ENCODE assay signal across 13 cellular contexts in genomic region chr17:78415821-78416301, GRCh38. TPM values are rescaled to one million over a fixed set of nuclear protein-coding genes. Genes with fewer than 3 reads are reported as not detected.
A peak's percentile ranks its signal among the peaks of the same experiment; 100 is the strongest.
DNase-seq lines count a peak whose midpoint lies in the region; ATAC-seq, FAIRE-seq and TF ChIP-seq lines count a peak whose summit lies in the region.
"Had no signal": no experiment of that assay in that cellular context is flagged by ENCODE, and none has a peak within 500 bp of the region (broad histone marks: within the 10 kb centered on the region; RNA-seq: fewer than 3 reads in every experiment).

No MANE protein-coding gene starts in this region.

- BruUV-seq in endothelial cell of umbilical vein (replicated peaks; lab: Mats Ljungman, UMichigan): no TSS peak

- no peak overlapping the region for H3K9ac ChIP-seq in endothelial cell of umbilical vein (replicated peaks; ENCODE audit: extremely low read depth, insufficient read depth, low read length)

- peaks cover 30% of the 10 kb centered on the region for H3K79me2 ChIP-seq in endothelial cell of umbilical vein (ENCODE audit: control insufficient read depth, insufficient read depth, low read length)

- no peaks in the 10 kb centered on the region for H3K27me3 ChIP-seq in CD4-positive, alpha-beta T cell (ENCODE audit: control insufficient read depth, insufficient read depth, low read length)
- H3K27me3 ChIP-seq in endothelial cell of umbilical vein (ENCODE audit: control insufficient read depth in 2 of 2, insufficient read depth in 2 of 2, low read length in 2 of 2) (no peaks in the 10 kb centered on the region), sigmoid colon (no peaks in the 10 kb centered on the region)

- H3K4me3 Mint-ChIP-seq in CD4-positive, alpha-beta T cell: no peak overlapping the region

- peak overlapping the region; percentile 12 for H3K4me2 ChIP-seq in endothelial cell of umbilical vein (ENCODE audit: insufficient read depth, low read length)

- CTCF ChIA-PET in CD4-positive, alpha-beta T cell (lab: Charles Lee): interaction anchor here (3.1 kb wide), 1 partner anchor 55 kb away, joined by 11 read pairs; no protein-coding TSS in a partner anchor
- CTCF ChIA-PET in RWPE1 (lab: Yijun Ruan, JAX) (no interaction called here), endothelial cell of umbilical vein (lab: Charles Lee) (interaction anchor here (1.2 to 5.2 kb wide), 8 partner anchors 8 to 165 kb away, joined by 3 to 65 read pairs (median 4); partner anchors contain the start of gene SOCS3)

- H3K9me3 Mint-ChIP-seq in CD4-positive, alpha-beta T cell: no peaks in the 10 kb centered on the region

- intact Hi-C loops in CD4-positive, alpha-beta T cell (cut with DNase I, micrococcal nuclease): loop anchor here in 1 of 2 experiments (2.0 to 5.0 kb wide), 2 partner anchors 34 to 165 kb away; no protein-coding TSS in a partner anchor
- intact Hi-C loops in endothelial cell of umbilical vein (cut with micrococcal nuclease) (no loop called here), sigmoid colon (cut with DNase I) (no loop called here)

- H3K27ac Mint-ChIP-seq in CD4-positive, alpha-beta T cell: peak overlapping the region; percentile 91

- H3K36me3 ChIP-seq in endothelial cell of umbilical vein (ENCODE audit: control insufficient read depth in 2 of 2, extremely low read depth in 1 of 2, insufficient read depth in 2 of 2, low read length in 2 of 2) (peaks cover 6 to 18% of the 10 kb centered on the region in 2 experiments), sigmoid colon (peaks cover 0 to 25% (median 14%) of the 10 kb centered on the region in 4 donors)

- H3K9me3 ChIP-seq in CD4-positive, alpha-beta T cell (ENCODE audit: control insufficient read depth, low read length): no peaks in the 10 kb centered on the region
- H3K9me3 ChIP-seq in endothelial cell of umbilical vein (replicated peaks; ENCODE audit: control insufficient read depth, insufficient read depth, low read length) (no peaks in the 10 kb centered on the region), sigmoid colon (no peaks in the 10 kb centered on the region)
- H3K9me3 ChIP-seq: HAP-1 had no signal

- no peaks in the 10 kb centered on the region for H4K20me1 ChIP-seq in endothelial cell of umbilical vein (replicated peaks; ENCODE audit: control insufficient read depth, extremely low read depth, insufficient read depth, low read length)

- H3K4me1 Mint-ChIP-seq in CD4-positive, alpha-beta T cell (ENCODE audit: low read depth): peaks cover 78% of the 10 kb centered on the region

- dilution Hi-C loops in endothelial cell of umbilical vein (cut with MboI; ENCODE audit: extremely low pct_ligation_motif_present, low sequenced_read_pairs): no loop called here

- no peaks in the 10 kb centered on the region for H3K27me3 Mint-ChIP-seq in CD4-positive, alpha-beta T cell

- no peak for ATAC-seq in CD4-positive, alpha-beta T cell (ENCODE audit: poor library complexity)
- ATAC-seq in HG03565 (IDR thresholded peaks at IDR 0.05; ENCODE audit: unreplicated experiment) (no peak), GM19035 (IDR thresholded peaks at IDR 0.05; ENCODE audit: unreplicated experiment) (no peak)

- no peaks in the 10 kb centered on the region for H3K9me1 ChIP-seq in endothelial cell of umbilical vein (replicated peaks; ENCODE audit: control insufficient read depth, extremely low read depth, insufficient read depth, low read length)

- TF ChIP-seq CTCF in CD4-positive, alpha-beta T cell (IDR thresholded peaks at IDR 0.05): no peak
- TF ChIP-seq CTCF in RWPE1 (conservative IDR thresholded peaks at IDR 0.05; ENCODE audit: low read depth) (no peak), endothelial cell of umbilical vein (IDR thresholded peaks at IDR 0.05; ENCODE audit: extremely low read depth in 1 of 2, insufficient read depth in 1 of 2, low read depth in 1 of 2, low read length in 2 of 2) (no peak), sigmoid colon (IDR thresholded peaks at IDR 0.05) (no peak)

- DNase-seq in CD4-positive, alpha-beta T cell: no peak
- DNase-seq in RWPE1 (ENCODE audit: low spot score) (no peak), endothelial cell of umbilical vein (ENCODE audit: low read depth, low spot score) (peak; percentile 57), sigmoid colon (no peak), NCI-H524 (lab: John Stamatoyannopoulos, UW) (no peak)
- DNase-seq in stimulated activated CD4-positive, alpha-beta T cell treated with anti-CD3 and anti-CD28 coated beads, Interleukin-2, amount 100 ng/mL, for 48 hours: no peak
- DNase-seq: activated T-cell treated with anti-CD3 and anti-CD28 coated beads, Interleukin-2, amount 50 U/mL, for 48 hours; NCI-H2029 treated with DMSO at 0.1 percent for 48 hours had no signal

- H2AFZ ChIP-seq in endothelial cell of umbilical vein (ENCODE audit: low read depth, low read length): no peak overlapping the region

- 71 to 80% methylated on average over 10 of the region's 10 CpGs for WGBS in sigmoid colon, 2 donors

- no peak overlapping the region for H3K4me3 ChIP-seq in endothelial cell of umbilical vein (replicated peaks in 1 of 3; ENCODE audit: insufficient read depth in 1 of 3, low read depth in 1 of 3, low read length in 3 of 3)
- no peak overlapping the region for H3K4me3 ChIP-seq in sigmoid colon
- H3K4me3 ChIP-seq: HAP-1, SK-N-MC had no signal

- no peak for TF ChIP-seq POLR2A in endothelial cell of umbilical vein (IDR thresholded peaks at IDR 0.05; ENCODE audit: low read depth, low read length)
- no peak for TF ChIP-seq POLR2A in sigmoid colon (IDR thresholded peaks at IDR 0.05)

- H3K36me3 Mint-ChIP-seq in CD4-positive, alpha-beta T cell (ENCODE audit: low read depth): peaks cover 60% of the 10 kb centered on the region

- no peak for TF ChIP-seq EP300 in sigmoid colon (IDR thresholded peaks at IDR 0.05)

- POLR2A ChIA-PET in CD4-positive, alpha-beta T cell (lab: Charles Lee): interaction anchor here (0.9 to 1.7 kb wide), 7 partner anchors 34 to 165 kb away, joined by 3 to 7 read pairs (median 4); partner anchors contain the start of genes PGS1 and SOCS3
- POLR2A ChIA-PET in RWPE1 (lab: Yijun Ruan, JAX; ENCODE audit: low non-redundant PET) (no interaction called here), endothelial cell of umbilical vein (lab: Charles Lee) (interaction anchor here (1.8 kb wide), 1 partner anchor 56 kb away, joined by 11 read pairs; the partner anchor contains the start of gene SOCS3)

- H3K27ac ChIP-seq in CD4-positive, alpha-beta T cell (ENCODE audit: low read depth, low read length): no peak overlapping the region
- peak overlapping the region; percentile 16 for H3K27ac ChIP-seq in RWPE1
- H3K27ac ChIP-seq in endothelial cell of umbilical vein (ENCODE audit: insufficient read depth, low read depth, low read length): peak overlapping the region; percentile 74
- peak overlapping the region; percentile 74 to 77 (median 75) for H3K27ac ChIP-seq in sigmoid colon
- H3K27ac ChIP-seq: epithelial cell of prostate had no signal

- peak; percentile 83 for FAIRE-seq in endothelial cell of umbilical vein (lab: Jason Lieb, UNC)

- H3K4me1 ChIP-seq in endothelial cell of umbilical vein (ENCODE audit: control insufficient read depth, extremely low read depth, insufficient read depth, low read length) (peaks cover 38% of the 10 kb centered on the region), sigmoid colon (peaks cover 0 to 33% (median 30%) of the 10 kb centered on the region in 4 donors)
- H3K4me1 ChIP-seq: HAP-1 had no signal

TF ChIP-seq in endothelial cell of umbilical vein, 7 proteins besides CTCF, POLR2A, EP300 and RAD21:
- TF ChIP-seq POLR2AphosphoS5 (IDR thresholded peaks at IDR 0.05; ENCODE audit: insufficient read depth, low read depth, low read length) (no peak), GATA2 (IDR thresholded peaks at IDR 0.05; ENCODE audit: insufficient read depth, insufficient read length, low read depth, low read length) (no peak), FOS (IDR thresholded peaks at IDR 0.05; ENCODE audit: borderline replicate concordance, insufficient read depth, low read length) (no peak)

RNA-seq across cellular contexts. Expression of gene PGS1, which starts 37.4 kb away (rescaled TPM):
- total RNA-seq in CD4-positive, alpha-beta T cell: 10 to 100 TPM; 40.9 to 45.3 TPM
- total RNA-seq in endothelial cell of umbilical vein (55.6 and 66.0 TPM in 2 replicates), sigmoid colon (10 to 100 TPM; 20.0 to 36.3 (median 29.0) TPM)
- polyA plus RNA-seq in endothelial cell of umbilical vein (48.4 and 50.8 TPM in 2 replicates), sigmoid colon (10 to 100 TPM in 2 of 3 donors, 1 to 10 TPM in 1; 9.9 to 36.9 (median 16.8) TPM)
- 28.4 and 36.1 TPM in 2 replicates for polyA plus RNA-seq in endothelial cell of umbilical vein (2011; cell fraction: cytosol; rRNA removed)
- 195 and 203 TPM in 2 replicates for polyA plus RNA-seq in endothelial cell of umbilical vein (2011; cell fraction: nucleus; rRNA removed)
- 30.2 and 34.0 TPM in 2 replicates for polyA plus RNA-seq in endothelial cell of umbilical vein (2012)
- 62.5 and 77.9 TPM in 2 replicates for polyA minus RNA-seq in endothelial cell of umbilical vein
- polyA minus RNA-seq in endothelial cell of umbilical vein (2011; cell fraction: cytosol; rRNA and poly(A)+ RNA removed): 31.2 TPM
- polyA minus RNA-seq in endothelial cell of umbilical vein (2011; cell fraction: nucleus; rRNA and poly(A)+ RNA removed): 72.4 and 73.4 TPM in 2 replicates

RNA-seq across cellular contexts. Expression of gene SOCS3, which starts 56.0 kb away (rescaled TPM):
- 100 to 1,000 TPM; 414 to 427 TPM for total RNA-seq in CD4-positive, alpha-beta T cell
- 13.6 and 14.3 TPM in 2 replicates for total RNA-seq in endothelial cell of umbilical vein
- 6.2 and 6.6 TPM in 2 replicates for polyA plus RNA-seq in endothelial cell of umbilical vein
- 5.3 and 7.9 TPM in 2 replicates for polyA plus RNA-seq in endothelial cell of umbilical vein (2011; cell fraction: cytosol; rRNA removed)
- 15.2 and 19.0 TPM in 2 replicates for polyA plus RNA-seq in endothelial cell of umbilical vein (2011; cell fraction: nucleus; rRNA removed)
- 12.2 and 14.3 TPM in 2 replicates for polyA plus RNA-seq in endothelial cell of umbilical vein (2012)
- polyA minus RNA-seq in endothelial cell of umbilical vein: 7.8 and 10.9 TPM in 2 replicates
- polyA minus RNA-seq in endothelial cell of umbilical vein (2011; cell fraction: cytosol; rRNA and poly(A)+ RNA removed): 31.0 TPM
- polyA minus RNA-seq in endothelial cell of umbilical vein (2011; cell fraction: nucleus; rRNA and poly(A)+ RNA removed): 7.3 and 17.4 TPM in 2 replicates
- 100 to 1,000 TPM in 2 of 4 donors, 10 to 100 TPM in 2; 10.3 to 499 (median 82.9) TPM for total RNA-seq in sigmoid colon
- polyA plus RNA-seq in sigmoid colon: 10 to 100 TPM; 11.1 to 64.5 (median 28.2) TPM
